ENCODE assay signal across 22 cellular contexts in the genomic region with DNA sequence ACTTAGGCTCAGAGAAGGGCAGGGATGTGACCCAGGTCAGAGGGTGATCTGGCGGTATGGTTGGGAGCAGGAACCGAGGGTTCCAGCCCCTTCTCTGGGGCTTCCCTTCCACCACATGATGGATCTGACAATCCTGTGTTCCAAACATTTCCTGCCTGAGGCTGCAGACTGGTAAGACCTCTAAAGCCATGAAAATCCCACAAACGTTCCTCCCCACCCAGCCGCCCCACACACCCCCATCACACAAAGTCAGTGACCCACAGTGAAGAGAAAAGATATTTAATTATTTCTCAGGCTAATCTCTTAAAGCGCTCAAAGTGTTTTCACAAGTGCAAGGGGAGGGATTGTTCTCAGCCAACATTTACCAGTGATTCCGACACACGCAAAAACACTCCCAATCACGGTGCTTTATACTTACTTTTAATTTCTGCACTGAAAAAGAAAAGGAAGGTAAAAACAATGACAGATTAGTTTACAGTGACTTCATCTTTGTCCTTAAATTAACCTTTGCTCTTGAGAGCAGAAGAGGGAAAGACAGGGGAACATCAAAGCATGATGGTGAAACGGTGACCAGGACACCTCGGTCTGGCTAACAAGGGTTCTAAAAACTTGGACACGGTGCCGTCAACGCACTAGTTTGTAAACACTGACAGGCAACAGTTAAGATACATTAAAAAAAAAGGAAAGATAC. TPM values are rescaled to one million over a fixed set of nuclear protein-coding genes. Genes with fewer than 3 reads are reported as not detected.
DNase-seq lines count a peak whose midpoint lies in the region; TF ChIP-seq lines count a peak whose summit lies in the region.
"Had no signal": no experiment of that assay in that cellular context is flagged by ENCODE, and none has a peak within 500 bp of the region (broad histone marks: within the 10 kb centered on the region; RNA-seq: fewer than 3 reads in every experiment).

No MANE protein-coding gene starts in this region.

- H3K36me3 ChIP-seq in CD8-positive, alpha-beta memory T cell (ENCODE audit: insufficient read depth, low read length) = peaks cover 52% of the 10 kb centered on the region
- H3K36me3 ChIP-seq in OCI-LY7 (ENCODE audit: insufficient read depth, low read length) = peaks cover 72% of the 10 kb centered on the region
- peaks cover 96% of the 10 kb centered on the region for H3K36me3 ChIP-seq in neutrophil
- H3K36me3 ChIP-seq: neural progenitor cell had no signal

- peaks cover 0 to 2% (median 0%) of the 10 kb centered on the region in 3 donors for H3K4me1 Mint-ChIP-seq in CD8-positive, alpha-beta memory T cell
- peaks cover 9% of the 10 kb centered on the region for H3K4me1 Mint-ChIP-seq in chondrocyte (ENCODE audit: low read depth)

- POLR2A ChIA-PET in CD8-positive, alpha-beta memory T cell (lab: Charles Lee) = no interaction called here
- POLR2A ChIA-PET in OCI-LY7 (lab: Charles Lee) = no interaction called here

- H3K36me3 Mint-ChIP-seq in CD8-positive, alpha-beta memory T cell = peaks cover 0 to 76% (median 16%) of the 10 kb centered on the region in 3 donors
- peaks cover 46% of the 10 kb centered on the region for H3K36me3 Mint-ChIP-seq in chondrocyte (ENCODE audit: low read depth)

- no peak for DNase-seq in CD8-positive, alpha-beta memory T cell
- DNase-seq in OCI-LY7 (ENCODE audit: low spot score) (no peak), chondrocyte (ENCODE audit: low spot score) (no peak), amygdala (lab: John Stamatoyannopoulos, UW) (no peak), cerebellar nuclear complex (lab: John Stamatoyannopoulos, UW) (no peak), OCI-M1 (lab: John Stamatoyannopoulos, UW) (no peak)
- DNase-seq: activated gamma-delta T cell; aorta; effector memory CD4-positive, alpha-beta T cell; NCI-H1092; NCI-H2081 treated with DMSO at 0.1 percent for 48 hours; NCI-H446 treated with DMSO at 0.1 percent for 48 hours; psoas muscle; stimulated activated CD4-positive, alpha-beta T cell treated with anti-CD3 and anti-CD28 coated beads, Interleukin-2, amount 100 ng/mL, for 24 hours; stimulated activated naive CD4-positive, alpha-beta T cell treated with Interleukin-2 at 50 U/mL for 16 hours; T1000 had no signal

- H3K9me3 Mint-ChIP-seq in CD8-positive, alpha-beta memory T cell = no peaks in the 10 kb centered on the region
- no peaks in the 10 kb centered on the region for H3K9me3 Mint-ChIP-seq in chondrocyte (ENCODE audit: low read depth)
- H3K9me3 Mint-ChIP-seq: neural progenitor cell, type B pancreatic cell had no signal

- H3K4me2 ChIP-seq in OCI-LY7 (ENCODE audit: low read length) = no peak overlapping the region
- H3K4me2 ChIP-seq: neural progenitor cell had no signal

- peak overlapping the region in 5 of 8 donors; percentile 17 to 66 (median 50) for H3K27ac Mint-ChIP-seq in CD8-positive, alpha-beta memory T cell
- H3K27ac Mint-ChIP-seq in chondrocyte (ENCODE audit: unreplicated experiment) = peak overlapping the region; percentile 51
- H3K27ac Mint-ChIP-seq: neural progenitor cell, type B pancreatic cell had no signal

- H3K27me3 ChIP-seq in CD8-positive, alpha-beta memory T cell (ENCODE audit: insufficient read depth, low read length, poor library complexity, severe bottlenecking) = no peaks in the 10 kb centered on the region
- no peaks in the 10 kb centered on the region for H3K27me3 ChIP-seq in neutrophil
- H3K27me3 ChIP-seq: neural progenitor cell had no signal

- no peaks in the 10 kb centered on the region for H4K20me1 ChIP-seq in OCI-LY7 (ENCODE audit: insufficient read depth, low read length)

- BruUV-seq in OCI-LY7 (replicated peaks; lab: Mats Ljungman, UMichigan) = TSS peak; percentile 80

- H3K4me1 ChIP-seq in CD8-positive, alpha-beta memory T cell (ENCODE audit: insufficient read depth, low read length) = no peaks in the 10 kb centered on the region
- H3K4me1 ChIP-seq in OCI-LY7 (ENCODE audit: insufficient read depth, low read length, poor library complexity, severe bottlenecking) (no peaks in the 10 kb centered on the region), neutrophil (ENCODE audit: control insufficient read depth in 1 of 2, insufficient read depth in 1 of 2, low read depth in 1 of 2, low read length in 1 of 2) (no peaks in the 10 kb centered on the region)
- H3K4me1 ChIP-seq: psoas muscle had no signal

- H3K9me3 ChIP-seq in CD8-positive, alpha-beta memory T cell (ENCODE audit: low read length) = no peaks in the 10 kb centered on the region
- H3K9me3 ChIP-seq in OCI-LY7 (ENCODE audit: low read length) = no peaks in the 10 kb centered on the region
- peaks cover 5% of the 10 kb centered on the region for H3K9me3 ChIP-seq in neutrophil
- H3K9me3 ChIP-seq: psoas muscle had no signal

- TF ChIP-seq CTCF in OCI-LY7 (conservative IDR thresholded peaks at IDR 0.05; ENCODE audit: low read length) (no peak), chondrocyte (IDR thresholded peaks at IDR 0.05) (no peak), neutrophil (IDR thresholded peaks at IDR 0.05) (no peak)

- H2AFZ ChIP-seq in OCI-LY7 (ENCODE audit: low read length) = no peak overlapping the region
- H2AFZ ChIP-seq: neural progenitor cell had no signal

- H3K4me3 ChIP-seq in CD8-positive, alpha-beta memory T cell (ENCODE audit: low read length) = no peak overlapping the region
- H3K4me3 ChIP-seq in OCI-LY7 (ENCODE audit: low read depth, low read length, poor library complexity, severe bottlenecking) = no peak overlapping the region
- no peak overlapping the region for H3K4me3 ChIP-seq in neutrophil (ENCODE audit: low read depth in 1 of 2, low read length in 1 of 2)
- H3K4me3 ChIP-seq: neural progenitor cell, psoas muscle, SK-N-MC, skin epidermis had no signal

- no peaks in the 10 kb centered on the region for H3K9me2 ChIP-seq in OCI-LY7 (ENCODE audit: insufficient read depth, low read length)

- no peak overlapping the region for H3K4me3 Mint-ChIP-seq in CD8-positive, alpha-beta memory T cell
- no peak overlapping the region for H3K4me3 Mint-ChIP-seq in chondrocyte (ENCODE audit: unreplicated experiment)
- H3K4me3 Mint-ChIP-seq: neural progenitor cell, type B pancreatic cell had no signal

- no peaks in the 10 kb centered on the region for H3K79me2 ChIP-seq in OCI-LY7 (ENCODE audit: insufficient read depth, low read depth, low read length)

- H3K27me3 Mint-ChIP-seq in CD8-positive, alpha-beta memory T cell = no peaks in the 10 kb centered on the region
- no peaks in the 10 kb centered on the region for H3K27me3 Mint-ChIP-seq in chondrocyte (ENCODE audit: low read depth)
- H3K27me3 Mint-ChIP-seq: type B pancreatic cell had no signal

- H3K27ac ChIP-seq in CD8-positive, alpha-beta memory T cell (ENCODE audit: low read depth, low read length) = no peak overlapping the region
- H3K27ac ChIP-seq in OCI-LY7 (ENCODE audit: low read depth, low read length, poor library complexity, severe bottlenecking) (no peak overlapping the region), neutrophil (peak overlapping the region; percentile 48)
- H3K27ac ChIP-seq: neural progenitor cell, SK-N-MC, skin epidermis had no signal

- intact Hi-C loops in OCI-LY7 (cut with micrococcal nuclease; ENCODE audit: unreplicated experiment) = no loop called here

- CTCF ChIA-PET in CD8-positive, alpha-beta memory T cell (lab: Charles Lee) = interaction anchor here (0.7 kb wide), 1 partner anchor 121 kb away, joined by 4 read pairs; no protein-coding TSS in a partner anchor
- CTCF ChIA-PET in OCI-LY7 (lab: Charles Lee; ENCODE audit: unreplicated experiment) = no interaction called here

RNA-seq across cellular contexts. Expression of a gene that starts 42.4 kb away (rescaled TPM):
- 100 to 1,000 TPM; 409 TPM for total RNA-seq in CD8-positive, alpha-beta memory T cell
- polyA plus RNA-seq in CD8-positive, alpha-beta memory T cell = 377 TPM
- total RNA-seq in OCI-LY7 (2014; rRNA removed; shearing (Covaris generic)) = 77.6 and 85.0 TPM in 2 replicates
- total RNA-seq in OCI-LY7 (2022) (134 and 152 TPM in 2 replicates), chondrocyte (312 to 483 TPM (median 462 TPM) in 3 replicates)

RNA-seq across cellular contexts. Expression of a gene that starts 52.9 kb away (rescaled TPM):
- total RNA-seq in CD8-positive, alpha-beta memory T cell = 1 to 10 TPM; 3.0 to 3.1 TPM
- polyA plus RNA-seq in CD8-positive, alpha-beta memory T cell = 1.8 TPM
- total RNA-seq in OCI-LY7 (2014; rRNA removed; shearing (Covaris generic)) = not detected in 2 replicates
- total RNA-seq in OCI-LY7 (2022) (not detected in 2 replicates), chondrocyte (0.72 to 0.95 TPM in 2 of 3 replicates, not detected in the other)
- total RNA-seq: RPMI7951 had no signal
